ENCODE assay signal across 20 cellular contexts in genomic region chr18:75066936-75067335, GRCh38.
"Had no signal": no experiment of that assay in that cellular context is flagged by ENCODE, and none has a peak within 500 bp of the region (broad histone marks: within the 10 kb centered on the region; RNA-seq: fewer than 3 reads in every experiment).

No MANE protein-coding gene starts in this region.

- H3K27ac ChIP-seq: brain microvascular endothelial cell, dorsolateral prefrontal cortex, psoas muscle, sigmoid colon, thoracic aorta, uterus had no signal

- H3K4me1 ChIP-seq: psoas muscle, sigmoid colon, uterus had no signal

- H3K36me3 ChIP-seq: brain microvascular endothelial cell, uterus had no signal

- DNase-seq: activated CD4-positive, alpha-beta T cell treated with anti-CD3 and anti-CD28 coated beads, Interleukin-2, amount 50 U/mL, for 4 hours; activated T-cell treated with anti-CD3 and anti-CD28 coated beads, Interleukin-2, amount 50 U/mL, for 1 hour; brain microvascular endothelial cell; cerebellar nuclear complex; dorsolateral prefrontal cortex; immature natural killer cell; left cardiac atrium; nucleus accumbens; psoas muscle; sigmoid colon; stimulated activated CD4-positive, alpha-beta T cell treated with anti-CD3 and anti-CD28 coated beads, Interleukin-2, amount 100 ng/mL, for 24 hours; stimulated activated naive CD8-positive, alpha-beta T cell treated with anti-CD3 and anti-CD28 coated beads, Interleukin-15, amount 100 ng/mL, for 72 hours; T-helper 2 cell; uterus had no signal

- H3K27me3 Mint-ChIP-seq: activated naive CD4-positive, alpha-beta T cell treated with anti-CD3 and anti-CD28 coated beads, Interleukin-2, amount 50 U/mL, for 24 hours; naive thymus-derived CD8-positive, alpha-beta T cell; stimulated activated naive CD8-positive, alpha-beta T cell treated with anti-CD3 and anti-CD28 coated beads, Interleukin-15, amount 100 ng/mL, for 72 hours had no signal

- H3K4me3 ChIP-seq: dorsolateral prefrontal cortex, lung, psoas muscle, sigmoid colon, thoracic aorta, uterus had no signal

- H3K9me3 ChIP-seq: psoas muscle, sigmoid colon, thoracic aorta, uterus had no signal

- H3K9me3 Mint-ChIP-seq: activated naive CD4-positive, alpha-beta T cell treated with anti-CD3 and anti-CD28 coated beads, Interleukin-2, amount 50 U/mL, for 24 hours; stimulated activated naive CD8-positive, alpha-beta T cell treated with anti-CD3 and anti-CD28 coated beads, Interleukin-15, amount 100 ng/mL, for 72 hours had no signal

- H3K27me3 ChIP-seq: brain microvascular endothelial cell, dorsolateral prefrontal cortex, sigmoid colon, uterus had no signal

- H3K27ac Mint-ChIP-seq: activated naive CD4-positive, alpha-beta T cell treated with anti-CD3 and anti-CD28 coated beads, Interleukin-2, amount 50 U/mL, for 24 hours; immature natural killer cell had no signal

- ATAC-seq: activated CD4-positive, CD25-positive, alpha-beta regulatory T cell treated with anti-CD3 and anti-CD28 coated beads, Interleukin-2, amount 50 U/mL, for 24 hours; esophagus mucosa; left cardiac atrium; naive thymus-derived CD8-positive, alpha-beta T cell; psoas muscle; stimulated activated naive CD8-positive, alpha-beta T cell treated with anti-CD3 and anti-CD28 coated beads, Interleukin-15, amount 100 ng/mL, for 72 hours had no signal

- H3K4me3 Mint-ChIP-seq: activated naive CD4-positive, alpha-beta T cell treated with anti-CD3 and anti-CD28 coated beads, Interleukin-2, amount 50 U/mL, for 24 hours; immature natural killer cell; stimulated activated naive CD8-positive, alpha-beta T cell treated with anti-CD3 and anti-CD28 coated beads, Interleukin-15, amount 100 ng/mL, for 72 hours had no signal
